Comparison of ENCODE assay signal across 9 cellular contexts in the genomic region with DNA sequence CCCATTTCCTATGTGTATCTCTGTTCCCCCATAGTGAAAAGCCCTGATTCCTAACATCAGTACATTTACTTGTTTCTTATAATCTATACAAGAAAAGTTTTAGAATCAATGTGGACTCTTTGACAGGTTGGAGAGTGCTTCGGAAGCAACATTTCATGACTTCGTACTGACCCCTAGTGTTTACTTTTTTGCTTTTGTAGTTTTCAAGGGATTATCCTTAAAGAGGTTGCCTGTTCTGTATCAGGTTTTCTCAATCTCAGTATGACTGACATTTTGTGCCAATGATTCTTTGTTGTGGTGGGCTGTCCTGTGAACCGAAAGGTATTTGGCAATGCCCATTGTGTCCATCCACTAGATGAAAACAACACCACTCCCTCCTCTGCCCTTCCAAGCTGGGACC. TPM values are rescaled to one million over a fixed set of nuclear protein-coding genes. Genes with fewer than 3 reads are reported as not detected.
A peak's percentile ranks its signal among the peaks of the same experiment; 100 is the strongest.
DNase-seq lines count a peak whose midpoint lies in the region; ATAC-seq and TF ChIP-seq lines count a peak whose summit lies in the region.
"Had no signal": no experiment of that assay in that cellular context is flagged by ENCODE, and none has a peak within 500 bp of the region (broad histone marks: within the 10 kb centered on the region; RNA-seq: fewer than 3 reads in every experiment).

No MANE protein-coding gene starts in this region.

- no peak overlapping the region for H3K27ac ChIP-seq in brain microvascular endothelial cell

- peaks cover 10% of the 10 kb centered on the region for H3K27me3 Mint-ChIP-seq in neural crest cell (ENCODE audit: low read depth)

- no peak overlapping the region for H3K4me3 Mint-ChIP-seq in neural crest cell

- H3K36me3 Mint-ChIP-seq in neural crest cell (ENCODE audit: low read depth): no peaks in the 10 kb centered on the region

- H3K27ac Mint-ChIP-seq in neural crest cell (ENCODE audit: unreplicated experiment): no peak overlapping the region

- H3K4me3 ChIP-seq in NB4 (ENCODE audit: low read depth, low read length): no peak overlapping the region
- no peak overlapping the region for H3K4me3 ChIP-seq in brain microvascular endothelial cell (ENCODE audit: low read depth, low read length)

- no peak for TF ChIP-seq POLR2A in NB4 (IDR thresholded peaks at IDR 0.05; ENCODE audit: extremely low read depth, insufficient read length)

- H3K36me3 ChIP-seq in brain microvascular endothelial cell (replicated peaks): no peaks in the 10 kb centered on the region

- H3K9me3 Mint-ChIP-seq in neural crest cell: no peaks in the 10 kb centered on the region

- H3K27me3 ChIP-seq in brain microvascular endothelial cell (replicated peaks): no peaks in the 10 kb centered on the region

- TF ChIP-seq CTCF in NB4 (IDR thresholded peaks at IDR 0.05; ENCODE audit: low read depth, low read length): peak; percentile 21
- peak; percentile 53 for TF ChIP-seq CTCF in brain microvascular endothelial cell (IDR thresholded peaks at IDR 0.05; ENCODE audit: low read depth, low read length, missing control alignments)
- TF ChIP-seq CTCF in neural crest cell (conservative IDR thresholded peaks at IDR 0.05): peak; percentile 71

- in situ Hi-C loops in brain microvascular endothelial cell (cut with HindIII; ENCODE audit: low pct_ligation_motif_present, low sequenced_read_pairs): no loop called here

- no peaks in the 10 kb centered on the region for H3K4me1 Mint-ChIP-seq in neural crest cell

- ATAC-seq in GM21786 (IDR thresholded peaks at IDR 0.05; ENCODE audit: unreplicated experiment) (peak; percentile 60), HG03439 (IDR thresholded peaks at IDR 0.05; ENCODE audit: unreplicated experiment) (no peak), HG02840 (IDR thresholded peaks at IDR 0.05; ENCODE audit: low FRiP score, unreplicated experiment) (no peak), HG02981 (IDR thresholded peaks at IDR 0.05; ENCODE audit: unreplicated experiment) (no peak)

- DNase-seq in GDM1 (lab: John Stamatoyannopoulos, UW) (peak; percentile 9), NB4 (ENCODE audit: low read depth) (peak; percentile 62), brain microvascular endothelial cell (peak; percentile 32), neural crest cell (ENCODE audit: low read depth, low spot score) (no peak)

RNA-seq across cellular contexts. Expression of gene SERPINB2, which starts 43.3 kb away (rescaled TPM):
- not detected in 2 replicates for total RNA-seq in neural crest cell
- total RNA-seq: T-helper 2 cell treated with Interferon-gamma antibody and Interleukin-4, amounts not matched to agents 100 ng/mL and 5 ng/mL, for 36 hours had no signal

Comparison
In these comparisons a context has a peak if more than half of its experiments do, and no peak if none do; other contexts are left out.
1. CTCF ChIP-seq: peak in every context shown above with its lines; median percentile 71 in neural crest cell; 53 in brain microvascular endothelial cell; 21 in NB4.